In the genomic region with DNA sequence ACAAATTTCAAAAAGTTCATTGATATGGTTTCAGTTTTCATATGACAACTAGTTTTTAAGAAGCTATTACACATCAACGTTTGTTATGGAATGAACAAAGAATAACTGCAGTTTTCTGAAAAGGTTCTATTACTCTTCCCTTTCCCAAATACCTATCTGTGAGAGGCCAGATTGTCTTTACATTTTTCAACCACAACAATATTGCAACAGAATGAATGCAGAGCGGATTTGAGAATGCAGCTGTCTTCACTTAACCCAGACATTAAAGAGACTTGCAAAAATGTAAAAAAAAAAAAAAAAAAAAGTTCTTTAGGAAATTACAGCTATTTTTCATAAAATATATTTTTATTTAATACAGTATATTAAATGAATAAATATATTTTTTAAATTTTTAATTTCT, we compare ENCODE assay signal across 23 cellular contexts.
DNase-seq lines count a peak whose midpoint lies in the region; ATAC-seq and TF ChIP-seq lines count a peak whose summit lies in the region.
"Had no signal": no experiment of that assay in that cellular context is flagged by ENCODE, and none has a peak within 500 bp of the region (broad histone marks: within the 10 kb centered on the region; RNA-seq: fewer than 3 reads in every experiment).

No MANE protein-coding gene starts in this region.

- no peak for TF ChIP-seq POLR2A in NB4 (IDR thresholded peaks at IDR 0.05; ENCODE audit: extremely low read depth, insufficient read length)

- H3K27ac ChIP-seq in dorsolateral prefrontal cortex: no peak overlapping the region
- H3K27ac ChIP-seq: BLaER1 treated with 17β-estradiol and CSF1 and Interleukin-3, amounts not matched to agents 10 nM and 100 nM; HL-60 had no signal

- ATAC-seq in HG03108 (IDR thresholded peaks at IDR 0.05; ENCODE audit: unreplicated experiment): no peak
- ATAC-seq: HepG2, Panc1 had no signal

- no peaks in the 10 kb centered on the region for H3K27me3 ChIP-seq in dorsolateral prefrontal cortex
- H3K27me3 ChIP-seq: BLaER1 treated with 17β-estradiol and CSF1 and Interleukin-3, amounts not matched to agents 10 nM and 100 nM had no signal

- H3K4me3 ChIP-seq in AG10803 (ENCODE audit: low read length) (no peak overlapping the region), NB4 (ENCODE audit: low read depth, low read length) (no peak overlapping the region), choroid plexus epithelial cell (ENCODE audit: low read depth, low read length) (no peak overlapping the region), fibroblast of villous mesenchyme (ENCODE audit: low read depth, low read length) (no peak overlapping the region), dorsolateral prefrontal cortex (no peak overlapping the region)
- H3K4me3 ChIP-seq: BLaER1 treated with 17β-estradiol and CSF1 and Interleukin-3, amounts not matched to agents 10 nM and 100 nM had no signal

- intact Hi-C loops in dorsolateral prefrontal cortex (cut with DNase I): no loop called here

- DNase-seq in AG10803 (ENCODE audit: low read depth) (peak; percentile 37), NB4 (ENCODE audit: low read depth) (peak; percentile 6), choroid plexus epithelial cell (ENCODE audit: low read depth) (peak; percentile 84), fibroblast of villous mesenchyme (ENCODE audit: low read depth) (peak; percentile 45), dorsolateral prefrontal cortex (no peak), NCI-H187 (lab: John Stamatoyannopoulos, UW) (no peak)
- DNase-seq in stimulated activated naive CD4-positive, alpha-beta T cell treated with Interleukin-2 at 50 U/mL for 16 hours (lab: John Stamatoyannopoulos, UW): no peak
- DNase-seq: CD4-positive, alpha-beta memory T cell; DMS153; GDM1; KBM-7; MM.1S; NCI-H1105; NCI-H146; NCI-H2029 treated with DMSO at 0.1 percent for 48 hours; NCI-H345; NCI-H524; NCI-H774 had no signal

- TF ChIP-seq CTCF in AG10803 (conservative IDR thresholded peaks at IDR 0.05; ENCODE audit: low read length): no peak
- no peak for TF ChIP-seq CTCF in NB4 (IDR thresholded peaks at IDR 0.05; ENCODE audit: low read depth, low read length)
- no peak for TF ChIP-seq CTCF in choroid plexus epithelial cell (conservative IDR thresholded peaks at IDR 0.05; ENCODE audit: low read depth, low read length)
- TF ChIP-seq CTCF in fibroblast of villous mesenchyme (IDR thresholded peaks at IDR 0.05; ENCODE audit: insufficient read depth, low read depth, low read length): no peak
- no peak for TF ChIP-seq CTCF in dorsolateral prefrontal cortex (IDR thresholded peaks at IDR 0.05 in 54 of 56, conservative IDR thresholded peaks at IDR 0.05 in 2 of 56; ENCODE audit: low read depth in 1 of 56, partially characterized antibody in 56 of 56)

Comparison
In these comparisons a context has a peak if more than half of its experiments do, and no peak if none do; other contexts are left out.
1. DNase-seq: peak in AG10803 (single experiment), NB4 (single experiment), choroid plexus epithelial cell (single experiment) and fibroblast of villous mesenchyme (single experiment); none in stimulated activated naive CD4-positive, alpha-beta T cell treated with Interleukin-2 at 50 U/mL for 16 hours (single experiment), dorsolateral prefrontal cortex (0 of 10) and NCI-H187 (0 of 2).